22 cellular contexts compared by ENCODE assay signal in the genomic region with DNA sequence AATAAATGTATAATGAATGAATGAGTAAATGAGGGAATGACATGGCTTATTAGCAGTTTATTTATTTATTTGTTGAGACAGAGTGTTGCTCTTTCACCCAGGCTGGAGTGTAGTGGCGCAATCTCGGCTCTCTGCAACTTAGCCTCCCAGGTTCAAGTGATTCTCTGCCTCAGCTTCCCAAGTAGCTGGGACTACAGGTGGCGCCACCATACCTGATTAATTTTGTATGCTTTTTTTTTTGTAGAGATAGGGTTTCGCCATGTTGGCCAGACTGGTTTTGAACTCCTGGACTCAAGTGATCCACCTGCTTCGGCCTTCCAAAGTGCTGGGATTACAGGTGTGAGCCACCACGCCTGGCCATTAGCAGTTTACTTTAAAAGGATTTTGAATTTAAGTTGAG.
DNase-seq lines count a peak whose midpoint lies in the region; ATAC-seq and TF ChIP-seq lines count a peak whose summit lies in the region.
"Had no signal": no experiment of that assay in that cellular context is flagged by ENCODE, and none has a peak within 500 bp of the region (broad histone marks: within the 10 kb centered on the region; RNA-seq: fewer than 3 reads in every experiment).

No MANE protein-coding gene starts in this region.

- no peak for ATAC-seq in activated CD4-positive, alpha-beta T cell treated with anti-CD3 and anti-CD28 coated beads for 36 hours
- ATAC-seq in GM23338 (no peak), GM19023 (IDR thresholded peaks at IDR 0.05; ENCODE audit: unreplicated experiment) (no peak)
- ATAC-seq: Right ventricle myocardium inferior had no signal

- H3K4me3 ChIP-seq in GM23338 (no peak overlapping the region), epithelial cell of proximal tubule (ENCODE audit: low read depth, low read length) (no peak overlapping the region)

- intact Hi-C loops in activated CD4-positive, alpha-beta T cell treated with anti-CD3 and anti-CD28 coated beads for 36 hours (cut with DNase I, micrococcal nuclease): no loop called here

- H3K27ac Mint-ChIP-seq in activated CD4-positive, alpha-beta T cell treated with anti-CD3 and anti-CD28 coated beads for 36 hours: no peak overlapping the region
- H3K27ac Mint-ChIP-seq in activated CD4-positive, alpha-beta T cell treated with anti-CD3 and anti-CD28 coated beads, Interleukin-2, amount 10 ng/mL, durations not matched to agents 7 days and 5 days: no peak overlapping the region
- no peak overlapping the region for H3K27ac Mint-ChIP-seq in GM23338
- H3K27ac Mint-ChIP-seq: B cell; CD4-positive, CD25-positive, alpha-beta regulatory T cell had no signal

- H4K20me1 ChIP-seq in GM23338 (replicated peaks; ENCODE audit: insufficient read depth): no peaks in the 10 kb centered on the region

- no peaks in the 10 kb centered on the region for H3K79me2 ChIP-seq in GM23338 (replicated peaks; ENCODE audit: insufficient read depth)

- no peaks in the 10 kb centered on the region for H3F3A ChIP-seq in GM23338 (replicated peaks; ENCODE audit: low read depth)

- no peak overlapping the region for H3K4me2 ChIP-seq in GM23338

- CTCF ChIA-PET in activated CD4-positive, alpha-beta T cell treated with anti-CD3 and anti-CD28 coated beads for 36 hours (lab: Charles Lee): interaction anchor here (0.6 kb wide), 1 partner anchor 59 kb away, joined by 3 read pairs; no protein-coding TSS in a partner anchor
- CTCF ChIA-PET in activated CD4-positive, alpha-beta T cell treated with anti-CD3 and anti-CD28 coated beads, Interleukin-2, amount 10 ng/mL, durations not matched to agents 7 days and 5 days (lab: Charles Lee): no interaction called here

- no peaks in the 10 kb centered on the region for H3K4me1 Mint-ChIP-seq in activated CD4-positive, alpha-beta T cell treated with anti-CD3 and anti-CD28 coated beads for 36 hours
- no peaks in the 10 kb centered on the region for H3K4me1 Mint-ChIP-seq in activated CD4-positive, alpha-beta T cell treated with anti-CD3 and anti-CD28 coated beads, Interleukin-2, amount 10 ng/mL, durations not matched to agents 7 days and 5 days
- H3K4me1 Mint-ChIP-seq in GM23338: peaks cover 7% of the 10 kb centered on the region; the same call in 2 of the 3 replicates
- H3K4me1 Mint-ChIP-seq: B cell; CD4-positive, CD25-positive, alpha-beta regulatory T cell had no signal

- no peaks in the 10 kb centered on the region for H3K9me2 ChIP-seq in GM23338 (ENCODE audit: insufficient read depth)

- no peak overlapping the region for H3K27ac ChIP-seq in GM23338 (ENCODE audit: low read depth)

- TF ChIP-seq CTCF in GM23338 (conservative IDR thresholded peaks at IDR 0.05; ENCODE audit: low read depth in 2 of 2): peak; percentile 43 to 65; a peak in 3 of 4 replicates
- peak; percentile 17 for TF ChIP-seq CTCF in epithelial cell of proximal tubule (conservative IDR thresholded peaks at IDR 0.05; ENCODE audit: low read depth, low read length)

- no peak overlapping the region for H3K4me3 Mint-ChIP-seq in activated CD4-positive, alpha-beta T cell treated with anti-CD3 and anti-CD28 coated beads for 36 hours
- no peak overlapping the region for H3K4me3 Mint-ChIP-seq in activated CD4-positive, alpha-beta T cell treated with anti-CD3 and anti-CD28 coated beads, Interleukin-2, amount 10 ng/mL, durations not matched to agents 7 days and 5 days
- H3K4me3 Mint-ChIP-seq in GM23338: no peak overlapping the region
- H3K4me3 Mint-ChIP-seq: B cell; CD4-positive, CD25-positive, alpha-beta regulatory T cell had no signal

- H3K4me1 ChIP-seq in GM23338 (ENCODE audit: insufficient read depth): peaks cover 5% of the 10 kb centered on the region; the same call in 1 of the 2 replicates
- H3K4me1 ChIP-seq: Caco-2 had no signal

- H3K36me3 ChIP-seq in GM23338 (ENCODE audit: insufficient read depth): no peaks in the 10 kb centered on the region

- peaks cover 9% of the 10 kb centered on the region for H3K27me3 Mint-ChIP-seq in activated CD4-positive, alpha-beta T cell treated with anti-CD3 and anti-CD28 coated beads for 36 hours
- H3K27me3 Mint-ChIP-seq in activated CD4-positive, alpha-beta T cell treated with anti-CD3 and anti-CD28 coated beads, Interleukin-2, amount 10 ng/mL, durations not matched to agents 7 days and 5 days: peaks cover 11% of the 10 kb centered on the region
- H3K27me3 Mint-ChIP-seq in GM23338 (ENCODE audit: insufficient read depth, low read depth, poor library complexity): no peaks in the 10 kb centered on the region
- H3K27me3 Mint-ChIP-seq: B cell; CD4-positive, CD25-positive, alpha-beta regulatory T cell had no signal

- no peaks in the 10 kb centered on the region for H3K36me3 Mint-ChIP-seq in activated CD4-positive, alpha-beta T cell treated with anti-CD3 and anti-CD28 coated beads for 36 hours (ENCODE audit: low read depth)
- no peaks in the 10 kb centered on the region for H3K36me3 Mint-ChIP-seq in activated CD4-positive, alpha-beta T cell treated with anti-CD3 and anti-CD28 coated beads, Interleukin-2, amount 10 ng/mL, durations not matched to agents 7 days and 5 days (ENCODE audit: low read depth)
- no peaks in the 10 kb centered on the region for H3K36me3 Mint-ChIP-seq in GM23338 (ENCODE audit: low read depth)
- H3K36me3 Mint-ChIP-seq: CD4-positive, CD25-positive, alpha-beta regulatory T cell had no signal

- no peak overlapping the region for H2AFZ ChIP-seq in GM23338

- peak; percentile 23 for DNase-seq in activated CD4-positive, alpha-beta T cell treated with anti-CD3 and anti-CD28 coated beads for 36 hours
- no peak for DNase-seq in activated CD4-positive, alpha-beta T cell treated with anti-CD3 and anti-CD28 coated beads, Interleukin-2, amount 10 ng/mL, durations not matched to agents 7 days and 5 days
- DNase-seq in GM23338 (ENCODE audit: low spot score): peak; percentile 45
- DNase-seq in NCI-H69 (lab: John Stamatoyannopoulos, UW): peak; percentile 3
- no peak for DNase-seq in epithelial cell of proximal tubule (ENCODE audit: low read depth)
- DNase-seq in NCI-H2196 treated with DMSO at 0.1 percent for 48 hours (lab: John Stamatoyannopoulos, UW; ENCODE audit: unreplicated experiment): no peak
- DNase-seq in iPS-NIHi11 (ENCODE audit: low spot score): no peak
- DNase-seq: 8988T; Caco-2; CD4-positive, CD25-positive, alpha-beta regulatory T cell; DMS153; KG1; NCI-H1417; NCI-H187; NCI-H2171; NCI-H446; NCI-H748 treated with DMSO at 0.1 percent for 48 hours; NK-92 treated with Interleukin-12 subunit alpha and Interleukin-12 subunit beta, amount 100 ng/mL, for 24 hours; SW 1271 had no signal

- POLR2A ChIA-PET in activated CD4-positive, alpha-beta T cell treated with anti-CD3 and anti-CD28 coated beads for 36 hours (lab: Charles Lee): no interaction called here
- POLR2A ChIA-PET in activated CD4-positive, alpha-beta T cell treated with anti-CD3 and anti-CD28 coated beads, Interleukin-2, amount 10 ng/mL, durations not matched to agents 7 days and 5 days (lab: Charles Lee): no interaction called here

- H3K9me3 Mint-ChIP-seq in activated CD4-positive, alpha-beta T cell treated with anti-CD3 and anti-CD28 coated beads for 36 hours (ENCODE audit: low read depth): no peaks in the 10 kb centered on the region
- H3K9me3 Mint-ChIP-seq in activated CD4-positive, alpha-beta T cell treated with anti-CD3 and anti-CD28 coated beads, Interleukin-2, amount 10 ng/mL, durations not matched to agents 7 days and 5 days: no peaks in the 10 kb centered on the region
- H3K9me3 Mint-ChIP-seq in GM23338: no peaks in the 10 kb centered on the region

- no peaks in the 10 kb centered on the region for H3K27me3 ChIP-seq in GM23338 (ENCODE audit: insufficient read depth)

TF ChIP-seq in GM23338, 12 proteins besides CTCF, POLR2A, EP300 and RAD21 (continues in another document):
- TF ChIP-seq, protein P1, sequence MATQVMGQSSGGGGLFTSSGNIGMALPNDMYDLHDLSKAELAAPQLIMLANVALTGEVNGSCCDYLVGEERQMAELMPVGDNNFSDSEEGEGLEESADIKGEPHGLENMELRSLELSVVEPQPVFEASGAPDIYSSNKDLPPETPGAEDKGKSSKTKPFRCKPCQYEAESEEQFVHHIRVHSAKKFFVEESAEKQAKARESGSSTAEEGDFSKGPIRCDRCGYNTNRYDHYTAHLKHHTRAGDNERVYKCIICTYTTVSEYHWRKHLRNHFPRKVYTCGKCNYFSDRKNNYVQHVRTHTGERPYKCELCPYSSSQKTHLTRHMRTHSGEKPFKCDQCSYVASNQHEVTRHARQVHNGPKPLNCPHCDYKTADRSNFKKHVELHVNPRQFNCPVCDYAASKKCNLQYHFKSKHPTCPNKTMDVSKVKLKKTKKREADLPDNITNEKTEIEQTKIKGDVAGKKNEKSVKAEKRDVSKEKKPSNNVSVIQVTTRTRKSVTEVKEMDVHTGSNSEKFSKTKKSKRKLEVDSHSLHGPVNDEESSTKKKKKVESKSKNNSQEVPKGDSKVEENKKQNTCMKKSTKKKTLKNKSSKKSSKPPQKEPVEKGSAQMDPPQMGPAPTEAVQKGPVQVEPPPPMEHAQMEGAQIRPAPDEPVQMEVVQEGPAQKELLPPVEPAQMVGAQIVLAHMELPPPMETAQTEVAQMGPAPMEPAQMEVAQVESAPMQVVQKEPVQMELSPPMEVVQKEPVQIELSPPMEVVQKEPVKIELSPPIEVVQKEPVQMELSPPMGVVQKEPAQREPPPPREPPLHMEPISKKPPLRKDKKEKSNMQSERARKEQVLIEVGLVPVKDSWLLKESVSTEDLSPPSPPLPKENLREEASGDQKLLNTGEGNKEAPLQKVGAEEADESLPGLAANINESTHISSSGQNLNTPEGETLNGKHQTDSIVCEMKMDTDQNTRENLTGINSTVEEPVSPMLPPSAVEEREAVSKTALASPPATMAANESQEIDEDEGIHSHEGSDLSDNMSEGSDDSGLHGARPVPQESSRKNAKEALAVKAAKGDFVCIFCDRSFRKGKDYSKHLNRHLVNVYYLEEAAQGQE (IDR thresholded peaks at IDR 0.05; ENCODE audit: unreplicated experiment): no peak
- TF ChIP-seq CREB1 (CRISPR knock-in tag; IDR thresholded peaks at IDR 0.05; ENCODE audit: low read depth): no peak
- no peak for TF ChIP-seq NANOG (IDR thresholded peaks at IDR 0.05; ENCODE audit: borderline replicate concordance)

Comparison
In these comparisons a context has a peak if more than half of its experiments do, and no peak if none do; other contexts are left out.
1. DNase-seq: peak in activated CD4-positive, alpha-beta T cell treated with anti-CD3 and anti-CD28 coated beads for 36 hours (single experiment), GM23338 (single experiment) and NCI-H69 (single experiment); none in activated CD4-positive, alpha-beta T cell treated with anti-CD3 and anti-CD28 coated beads, Interleukin-2, amount 10 ng/mL, durations not matched to agents 7 days and 5 days (single experiment), epithelial cell of proximal tubule (single experiment), NCI-H2196 treated with DMSO at 0.1 percent for 48 hours (single experiment) and iPS-NIHi11 (single experiment).